In genomic region chr2:60961457-60961856, GRCh38 we compare ENCODE assay signal across 11 cellular contexts. TPM values are rescaled to one million over a fixed set of nuclear protein-coding genes. Genes with fewer than 3 reads are reported as not detected.
DNase-seq lines count a peak whose midpoint lies in the region; ATAC-seq and TF ChIP-seq lines count a peak whose summit lies in the region.
"Had no signal": no experiment of that assay in that cellular context is flagged by ENCODE, and none has a peak within 500 bp of the region (broad histone marks: within the 10 kb centered on the region; RNA-seq: fewer than 3 reads in every experiment).

No MANE protein-coding gene starts in this region.

- no peak for ATAC-seq in natural killer cell

- H3K9ac ChIP-seq in adipocyte (ENCODE audit: low read length), result no peak overlapping the region
- H3K9ac ChIP-seq: BLaER1 treated with 17β-estradiol and CSF1 and Interleukin-3, amounts not matched to agents 10 nM and 100 nM had no signal

- H3K4me1 ChIP-seq in adipocyte (ENCODE audit: control insufficient read depth, insufficient read depth, low read length), result peaks cover 12% of the 10 kb centered on the region

- peaks cover 27 to 29% of the 10 kb centered on the region in 2 donors for H3K4me1 Mint-ChIP-seq in natural killer cell

- no peak overlapping the region for H3K4me3 Mint-ChIP-seq in natural killer cell

- no peaks in the 10 kb centered on the region for H3K9me3 ChIP-seq in adipocyte (ENCODE audit: control insufficient read depth, low read length)
- H3K9me3 ChIP-seq: SJCRH30 had no signal

- CTCF ChIA-PET in AG04449 (lab: Yijun Ruan, JAX), result interaction anchor here (0.6 kb wide), 1 partner anchor 137 kb away, joined by 3 read pairs; no protein-coding TSS in a partner anchor

- H3K9me3 Mint-ChIP-seq in natural killer cell, result no peaks in the 10 kb centered on the region

- DNase-seq in AG04449 (ENCODE audit: low read depth, low spot score), result peak; percentile 41
- DNase-seq in HT-29 (ENCODE audit: low spot score), result peak; percentile 44
- peak; percentile 80 for DNase-seq in adipocyte (ENCODE audit: low read depth)
- peak; percentile 84 for DNase-seq in iris pigment epithelial cell (ENCODE audit: low read depth)
- no peak for DNase-seq in posterior cingulate gyrus
- DNase-seq in activated naive CD4-positive, alpha-beta T cell treated with anti-CD3 and anti-CD28 coated beads, Interleukin-2, amount 50 U/mL, for 16 hours, result no peak
- DNase-seq in natural killer cell, result no peak
- DNase-seq in posterior vena cava (ENCODE audit: low spot score), result no peak
- DNase-seq: KG1, SJCRH30 had no signal

- no peaks in the 10 kb centered on the region for H3K27me3 ChIP-seq in adipocyte (replicated peaks; ENCODE audit: control insufficient read depth, insufficient read depth, low read length)
- H3K27me3 ChIP-seq: BLaER1 treated with 17β-estradiol and CSF1 and Interleukin-3, amounts not matched to agents 10 nM and 100 nM; SJCRH30 had no signal

- H3K27me3 Mint-ChIP-seq in natural killer cell (ENCODE audit: low read depth in 2 of 2), result no peaks in the 10 kb centered on the region

- H3K36me3 ChIP-seq in adipocyte (ENCODE audit: control insufficient read depth, insufficient read depth, low read length, severe bottlenecking), result no peaks in the 10 kb centered on the region
- H3K36me3 ChIP-seq: SJCRH30 had no signal

- TF ChIP-seq CTCF in AG04449 (IDR thresholded peaks at IDR 0.05; ENCODE audit: insufficient read depth, low read length, missing control alignments) (no peak), natural killer cell (IDR thresholded peaks at IDR 0.05) (no peak)

- POLR2A ChIA-PET in AG04449 (lab: Yijun Ruan, JAX), result no interaction called here

- no peak overlapping the region for H3K27ac Mint-ChIP-seq in natural killer cell

- no peak overlapping the region for H3K4me3 ChIP-seq in AG04449 (ENCODE audit: low read depth, low read length)
- H3K4me3 ChIP-seq in adipocyte (ENCODE audit: low read length), result no peak overlapping the region
- H3K4me3 ChIP-seq: BLaER1 treated with 17β-estradiol and CSF1 and Interleukin-3, amounts not matched to agents 10 nM and 100 nM; SJCRH30 had no signal

- no peaks in the 10 kb centered on the region for H3K36me3 Mint-ChIP-seq in natural killer cell

- intact Hi-C loops in posterior cingulate gyrus (cut with DNase I) (no loop called here), natural killer cell (cut with micrococcal nuclease) (no loop called here), posterior vena cava (cut with DNase I) (no loop called here)

RNA-seq across cellular contexts. Expression of gene PEX13, which starts 56.1 kb away (rescaled TPM):
- 19.8 and 22.5 TPM in 2 replicates for total RNA-seq in HT-29 (2014; rRNA removed; shearing (Covaris generic))
- 10 to 100 TPM; 15.8 to 18.1 (median 17.9) TPM for total RNA-seq in natural killer cell
- total RNA-seq in posterior vena cava, result 10 to 100 TPM; 15.9 to 18.3 TPM

RNA-seq across cellular contexts. Expression of gene PUS10, which starts 56.6 kb away (rescaled TPM):
- total RNA-seq in HT-29 (2014; rRNA removed; shearing (Covaris generic)), result 1.3 and 2.2 TPM in 2 replicates
- total RNA-seq in natural killer cell, result 10 to 100 TPM in 1 of 3 donors, 1 to 10 TPM in 2; 7.2 to 15.2 (median 8.4) TPM
- 1 to 10 TPM; 4.5 TPM for total RNA-seq in posterior vena cava

Comparison
In these comparisons a context has a peak if more than half of its experiments do, and no peak if none do; other contexts are left out.
1. DNase-seq: peak in AG04449 (single experiment), HT-29 (single experiment), adipocyte (single experiment) and iris pigment epithelial cell (single experiment); none in posterior cingulate gyrus (0 of 10), activated naive CD4-positive, alpha-beta T cell treated with anti-CD3 and anti-CD28 coated beads, Interleukin-2, amount 50 U/mL, for 16 hours (single experiment), natural killer cell (single experiment) and posterior vena cava (single experiment).